Comparison of ENCODE assay signal across 8 cellular contexts in genomic region chr10:60777696-60778213, GRCh38. TPM values are rescaled to one million over a fixed set of nuclear protein-coding genes. Genes with fewer than 3 reads are reported as not detected.
DNase-seq lines count a peak whose midpoint lies in the region; ATAC-seq and TF ChIP-seq lines count a peak whose summit lies in the region.

No MANE protein-coding gene starts in this region.

- intact Hi-C loops in lower leg skin (cut with DNase I; ENCODE audit: low total_unique reads) = no loop called here

- DNase-seq in NCI-H2029 treated with DMSO at 0.1 percent for 48 hours (lab: John Stamatoyannopoulos, UW) (no peak), lower leg skin (ENCODE audit: low spot score in 2 of 2) (no peak), RPMI8226 (no peak)

- H3K27ac ChIP-seq in BLaER1 (peak overlapping the region; percentile 58; the same call in 1 of the 2 replicates), HUES6 (ENCODE audit: low read depth, low read length) (0 out of 2 replicates have a peak overlapping the region, but pooled peaks have one; percentile 49), duodenal mucosa (ENCODE audit: low read depth, low read length) (no peak overlapping the region), neutrophil (peak overlapping the region; percentile 35)

- no peak for TF ChIP-seq POLR2A in lower leg skin (IDR thresholded peaks at IDR 0.05)

- H3K9ac ChIP-seq in BLaER1 (peak overlapping the region; percentile 56; the same call in 1 of the 2 replicates), HUES6 (ENCODE audit: low read length) (peak overlapping the region; percentile 69), duodenal mucosa (ENCODE audit: low read depth in 1 of 2, low read length in 2 of 2) (peak overlapping the region; percentile 48 to 52)

- H3K4me3 ChIP-seq in BLaER1 (peak overlapping the region; percentile 85), HUES6 (ENCODE audit: low read depth, low read length) (peak overlapping the region; percentile 90), duodenal mucosa (ENCODE audit: low read depth in 1 of 2, low read length in 2 of 2) (peak overlapping the region; percentile 67 to 90), neutrophil (ENCODE audit: low read depth in 1 of 2, low read length in 1 of 2) (peak overlapping the region; percentile 65), lower leg skin (ENCODE audit: low read depth, poor library complexity, severe bottlenecking) (no peak overlapping the region)

- 43 to 44% methylated on average over 9 of the region's 9 CpGs for WGBS in lower leg skin, 2 donors

- peak overlapping the region; percentile 89 for H3K4me2 ChIP-seq in BLaER1

- H3K4me1 ChIP-seq in BLaER1 (peaks cover 39% of the 10 kb centered on the region), HUES6 (ENCODE audit: control insufficient read depth, insufficient read depth, low read length) (peaks cover 8% of the 10 kb centered on the region), duodenal mucosa (ENCODE audit: control insufficient read depth in 1 of 2, insufficient read depth in 2 of 2, low read length in 2 of 2) (peaks cover 0 to 12% of the 10 kb centered on the region in 2 donors), neutrophil (ENCODE audit: control insufficient read depth in 1 of 2, insufficient read depth in 1 of 2, low read depth in 1 of 2, low read length in 1 of 2) (peaks cover 14 to 17% of the 10 kb centered on the region in 2 experiments)

- H4K20me1 ChIP-seq in BLaER1 = peaks cover 31% of the 10 kb centered on the region

- TF ChIP-seq CTCF in neutrophil (IDR thresholded peaks at IDR 0.05) = no peak
- TF ChIP-seq CTCF in lower leg skin (IDR thresholded peaks at IDR 0.05) = no peak

- peak; percentile 8 for ATAC-seq in GM21447 (IDR thresholded peaks at IDR 0.05; ENCODE audit: unreplicated experiment)

- no peaks in the 10 kb centered on the region for H3K27me3 ChIP-seq in BLaER1
- no peaks in the 10 kb centered on the region for H3K27me3 ChIP-seq in HUES6 (ENCODE audit: control insufficient read depth, insufficient read depth, low read length)
- no peaks in the 10 kb centered on the region for H3K27me3 ChIP-seq in duodenal mucosa (ENCODE audit: control insufficient read depth in 1 of 2, insufficient read depth in 2 of 2, low read length in 2 of 2)
- H3K27me3 ChIP-seq in neutrophil = no peaks in the 10 kb centered on the region

- no peaks in the 10 kb centered on the region for H3K9me3 ChIP-seq in BLaER1
- no peaks in the 10 kb centered on the region for H3K9me3 ChIP-seq in HUES6 (ENCODE audit: control insufficient read depth, insufficient read depth, low read depth, low read length)
- H3K9me3 ChIP-seq in duodenal mucosa (ENCODE audit: control insufficient read depth in 1 of 2, low read length in 2 of 2) = no peaks in the 10 kb centered on the region
- no peaks in the 10 kb centered on the region for H3K9me3 ChIP-seq in neutrophil

- H3K36me3 ChIP-seq in BLaER1 (peaks cover 16% of the 10 kb centered on the region; the same call in 1 of the 2 replicates), HUES6 (ENCODE audit: control insufficient read depth, insufficient read depth, low read length) (peaks cover 23% of the 10 kb centered on the region), duodenal mucosa (ENCODE audit: control insufficient read depth in 1 of 2, insufficient read depth in 2 of 2, low read length in 2 of 2) (no peaks in the 10 kb centered on the region), neutrophil (no peaks in the 10 kb centered on the region)

RNA-seq across cellular contexts. Expression of gene CDK1, which starts 0.5 kb away (rescaled TPM):
- 1 to 10 TPM; 5.1 to 8.4 (median 6.5) TPM for total RNA-seq in lower leg skin
